Comparison of ENCODE assay signal across 8 cellular contexts in the genomic region with DNA sequence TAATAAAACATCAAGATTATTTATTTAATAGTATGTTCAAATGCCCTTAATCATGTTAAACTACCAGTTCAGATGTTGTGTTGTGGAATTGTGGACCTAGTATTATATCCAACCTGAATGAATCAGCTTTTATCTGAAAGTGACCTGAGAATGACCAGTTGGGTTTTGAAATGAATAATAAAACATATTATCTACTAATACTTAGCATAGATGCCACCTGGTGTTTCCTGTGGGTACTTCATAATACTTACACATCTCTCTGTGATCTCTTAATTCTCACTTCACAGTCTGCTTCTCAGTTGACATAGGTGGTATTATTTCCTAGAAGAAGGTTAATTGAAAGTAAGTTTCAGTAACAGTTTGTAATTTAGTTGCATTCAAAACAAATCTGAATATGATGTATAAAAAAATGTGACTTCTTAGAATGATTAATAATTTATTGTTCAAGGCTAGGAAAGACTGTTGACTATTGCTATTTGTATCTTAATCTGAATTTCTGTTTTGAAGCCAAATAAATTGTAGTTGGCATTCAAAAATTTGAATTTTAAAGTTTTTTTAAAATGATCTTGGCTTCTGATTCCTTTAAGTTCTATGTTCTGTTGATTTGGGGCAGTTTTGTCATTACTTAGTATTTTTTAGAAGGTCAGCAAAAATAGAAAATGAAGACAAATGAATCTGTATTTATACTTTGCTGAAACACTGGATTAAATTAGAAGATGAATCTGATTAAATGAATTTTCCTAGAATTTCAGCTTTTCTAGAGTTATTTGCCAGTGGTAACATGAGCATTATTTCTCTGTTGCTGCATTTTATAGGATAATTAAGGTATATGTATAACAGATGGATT. TPM values are rescaled to one million over a fixed set of nuclear protein-coding genes. Genes with fewer than 3 reads are reported as not detected.
A peak's percentile ranks its signal among the peaks of the same experiment; 100 is the strongest.
DNase-seq lines count a peak whose midpoint lies in the region; ATAC-seq and TF ChIP-seq lines count a peak whose summit lies in the region.

No MANE protein-coding gene starts in this region.

- no peaks in the 10 kb centered on the region for H3K9me3 ChIP-seq in SK-N-SH

- no peak for TF ChIP-seq EP300 in SK-N-SH (IDR thresholded peaks at IDR 0.05; ENCODE audit: borderline replicate concordance in 1 of 2, low read depth in 1 of 2, low read length in 1 of 2)

- ATAC-seq in GM21381 (IDR thresholded peaks at IDR 0.05; ENCODE audit: unreplicated experiment) (peak; percentile 87), HG03575 (IDR thresholded peaks at IDR 0.05; ENCODE audit: extremely low read depth, insufficient number of reproducible peaks, low FRiP score, unreplicated experiment) (peak; percentile 72)

- H3K4me1 ChIP-seq in SK-N-SH (ENCODE audit: control insufficient read depth in 1 of 2, insufficient read depth in 2 of 2, low read depth in 1 of 2, low read length in 1 of 2) = no peaks in the 10 kb centered on the region; a peak in 1 of 4 replicates

- no peak overlapping the region for H3K27ac ChIP-seq in SK-N-SH (ENCODE audit: low read depth in 2 of 2, low read length in 1 of 2)

- DNase-seq in activated CD4-positive, alpha-beta T cell treated with anti-CD3 and anti-CD28 coated beads, Interleukin-2, amount 10 ng/mL, durations not matched to agents 7 days and 5 days = peak; percentile 44
- no peak for DNase-seq in activated CD4-positive, alpha-beta T cell treated with anti-CD3 and anti-CD28 coated beads, Interleukin-2, amount 50 U/mL, for 1 hour
- DNase-seq in SK-N-SH = peak; percentile 44
- peak; percentile 70 for DNase-seq in fibroblast of mammary gland (ENCODE audit: low read depth)
- DNase-seq in pons (ENCODE audit: low spot score) = peak; percentile 77
- no peak for DNase-seq in NK-92 (lab: John Stamatoyannopoulos, UW; ENCODE audit: unreplicated experiment)

- H3K27me3 ChIP-seq in SK-N-SH (ENCODE audit: insufficient read depth) = no peaks in the 10 kb centered on the region

- peak; percentile 69 for TF ChIP-seq RAD21 in SK-N-SH (IDR thresholded peaks at IDR 0.05; ENCODE audit: low read length)

- no peak overlapping the region for H3K27ac Mint-ChIP-seq in activated CD4-positive, alpha-beta T cell treated with anti-CD3 and anti-CD28 coated beads, Interleukin-2, amount 10 ng/mL, durations not matched to agents 7 days and 5 days

- no peaks in the 10 kb centered on the region for H3K9me2 ChIP-seq in SK-N-SH

- no peaks in the 10 kb centered on the region for H3K27me3 Mint-ChIP-seq in activated CD4-positive, alpha-beta T cell treated with anti-CD3 and anti-CD28 coated beads, Interleukin-2, amount 10 ng/mL, durations not matched to agents 7 days and 5 days

- POLR2A ChIA-PET in activated CD4-positive, alpha-beta T cell treated with anti-CD3 and anti-CD28 coated beads, Interleukin-2, amount 10 ng/mL, durations not matched to agents 7 days and 5 days (lab: Charles Lee) = no interaction called here
- POLR2A ChIA-PET in SK-N-SH (lab: Yijun Ruan, JAX) = no interaction called here

- CTCF ChIA-PET in activated CD4-positive, alpha-beta T cell treated with anti-CD3 and anti-CD28 coated beads, Interleukin-2, amount 10 ng/mL, durations not matched to agents 7 days and 5 days (lab: Charles Lee) = interaction anchor here (0.6 kb wide), 1 partner anchor 130 kb away, joined by 3 read pairs; no protein-coding TSS in a partner anchor
- CTCF ChIA-PET in SK-N-SH (lab: Yijun Ruan, JAX) = interaction anchor here (0.6 to 1.8 kb wide), 7 partner anchors 9 to 842 kb away, joined by 3 to 6 read pairs (median 3); no protein-coding TSS in a partner anchor

- peaks cover 39% of the 10 kb centered on the region for H3K36me3 Mint-ChIP-seq in activated CD4-positive, alpha-beta T cell treated with anti-CD3 and anti-CD28 coated beads, Interleukin-2, amount 10 ng/mL, durations not matched to agents 7 days and 5 days (ENCODE audit: low read depth)

- peaks cover 14% of the 10 kb centered on the region for H3F3A ChIP-seq in SK-N-SH (replicated peaks; ENCODE audit: insufficient read depth)

- H3K79me2 ChIP-seq in SK-N-SH (ENCODE audit: insufficient read depth) = peaks cover 12% of the 10 kb centered on the region; the same call in 1 of the 2 replicates

- H3K4me3 Mint-ChIP-seq in activated CD4-positive, alpha-beta T cell treated with anti-CD3 and anti-CD28 coated beads, Interleukin-2, amount 10 ng/mL, durations not matched to agents 7 days and 5 days = no peak overlapping the region

- H4K20me1 ChIP-seq in SK-N-SH (ENCODE audit: insufficient read depth) = no peaks in the 10 kb centered on the region

- H3K9me3 Mint-ChIP-seq in activated CD4-positive, alpha-beta T cell treated with anti-CD3 and anti-CD28 coated beads, Interleukin-2, amount 10 ng/mL, durations not matched to agents 7 days and 5 days = no peaks in the 10 kb centered on the region

- TF ChIP-seq CTCF in SK-N-SH (IDR thresholded peaks at IDR 0.05) (peak; percentile 74), fibroblast of mammary gland (conservative IDR thresholded peaks at IDR 0.05; ENCODE audit: control insufficient read depth, insufficient read depth, low read depth, low read length) (peak; percentile 62)

- no peak overlapping the region for H2AFZ ChIP-seq in SK-N-SH (ENCODE audit: low read depth)

- H3K9ac ChIP-seq in SK-N-SH = no peak overlapping the region

- H3K4me2 ChIP-seq in SK-N-SH = no peak overlapping the region

- H3K4me3 ChIP-seq in SK-N-SH (ENCODE audit: low read depth in 2 of 2, low read length in 1 of 2) = no peak overlapping the region
- H3K4me3 ChIP-seq in fibroblast of mammary gland (ENCODE audit: control insufficient read depth, low read depth, low read length) = no peak overlapping the region

- peaks cover 64 to 72% of the 10 kb centered on the region in 2 experiments for H3K36me3 ChIP-seq in SK-N-SH (replicated peaks in 1 of 2; ENCODE audit: control insufficient read depth in 1 of 2, insufficient read depth in 2 of 2, low read length in 1 of 2)

- peaks cover 8% of the 10 kb centered on the region for H3K4me1 Mint-ChIP-seq in activated CD4-positive, alpha-beta T cell treated with anti-CD3 and anti-CD28 coated beads, Interleukin-2, amount 10 ng/mL, durations not matched to agents 7 days and 5 days

TF ChIP-seq in SK-N-SH, 30 proteins besides CTCF, POLR2A, EP300 and RAD21:
- TF ChIP-seq SMC3 (IDR thresholded peaks at IDR 0.05; ENCODE audit: low read depth, low read length) (peak; percentile 62), FOXM1 (IDR thresholded peaks at IDR 0.05; ENCODE audit: low read depth) (no peak)

RNA-seq across cellular contexts. Expression of gene KIF2A, which starts 48.2 kb away (rescaled TPM):
- 100 to 1,000 TPM; 151 to 204 TPM for total RNA-seq in activated CD4-positive, alpha-beta T cell treated with anti-CD3 and anti-CD28 coated beads, Interleukin-2, amount 10 ng/mL, durations not matched to agents 7 days and 5 days
- 14.3 and 16.1 TPM in 2 replicates for polyA plus RNA-seq in SK-N-SH (2012; rRNA removed)
- 23.6 and 31.4 TPM in 2 replicates for polyA plus RNA-seq in SK-N-SH (2012; cell fraction: cytosol; rRNA removed)
- 6.6 and 14.5 TPM in 2 replicates for polyA plus RNA-seq in SK-N-SH (2012; cell fraction: nucleus; rRNA removed)

RNA-seq across cellular contexts. Expression of gene DIMT1, which starts 49.5 kb away (rescaled TPM):
- 10 to 100 TPM; 21.5 to 25.5 TPM for total RNA-seq in activated CD4-positive, alpha-beta T cell treated with anti-CD3 and anti-CD28 coated beads, Interleukin-2, amount 10 ng/mL, durations not matched to agents 7 days and 5 days
- 29.5 and 37.2 TPM in 2 replicates for polyA plus RNA-seq in SK-N-SH (2012; rRNA removed)
- 39.1 and 43.3 TPM in 2 replicates for polyA plus RNA-seq in SK-N-SH (2012; cell fraction: cytosol; rRNA removed)
- 14.6 and 24.4 TPM in 2 replicates for polyA plus RNA-seq in SK-N-SH (2012; cell fraction: nucleus; rRNA removed)

RNA-seq across cellular contexts. Expression of gene IPO11, which starts 58.3 kb away (rescaled TPM):
- total RNA-seq in activated CD4-positive, alpha-beta T cell treated with anti-CD3 and anti-CD28 coated beads, Interleukin-2, amount 10 ng/mL, durations not matched to agents 7 days and 5 days = 10 to 100 TPM; 27.3 to 29.9 TPM
- polyA plus RNA-seq in SK-N-SH (2012; rRNA removed) = 8.1 and 13.3 TPM in 2 replicates
- polyA plus RNA-seq in SK-N-SH (2012; cell fraction: cytosol; rRNA removed) = 10.1 and 10.2 TPM in 2 replicates
- polyA plus RNA-seq in SK-N-SH (2012; cell fraction: nucleus; rRNA removed) = 11.1 and 17.0 TPM in 2 replicates

Comparison
In these comparisons a context has a peak if more than half of its experiments do, and no peak if none do; other contexts are left out.
1. DNase-seq: peak in activated CD4-positive, alpha-beta T cell treated with anti-CD3 and anti-CD28 coated beads, Interleukin-2, amount 10 ng/mL, durations not matched to agents 7 days and 5 days (single experiment), SK-N-SH (single experiment), fibroblast of mammary gland (single experiment) and pons (single experiment); none in activated CD4-positive, alpha-beta T cell treated with anti-CD3 and anti-CD28 coated beads, Interleukin-2, amount 50 U/mL, for 1 hour (single experiment) and NK-92 (single experiment).